Comparison of ENCODE assay signal across 1 cellular context in the genomic region with DNA sequence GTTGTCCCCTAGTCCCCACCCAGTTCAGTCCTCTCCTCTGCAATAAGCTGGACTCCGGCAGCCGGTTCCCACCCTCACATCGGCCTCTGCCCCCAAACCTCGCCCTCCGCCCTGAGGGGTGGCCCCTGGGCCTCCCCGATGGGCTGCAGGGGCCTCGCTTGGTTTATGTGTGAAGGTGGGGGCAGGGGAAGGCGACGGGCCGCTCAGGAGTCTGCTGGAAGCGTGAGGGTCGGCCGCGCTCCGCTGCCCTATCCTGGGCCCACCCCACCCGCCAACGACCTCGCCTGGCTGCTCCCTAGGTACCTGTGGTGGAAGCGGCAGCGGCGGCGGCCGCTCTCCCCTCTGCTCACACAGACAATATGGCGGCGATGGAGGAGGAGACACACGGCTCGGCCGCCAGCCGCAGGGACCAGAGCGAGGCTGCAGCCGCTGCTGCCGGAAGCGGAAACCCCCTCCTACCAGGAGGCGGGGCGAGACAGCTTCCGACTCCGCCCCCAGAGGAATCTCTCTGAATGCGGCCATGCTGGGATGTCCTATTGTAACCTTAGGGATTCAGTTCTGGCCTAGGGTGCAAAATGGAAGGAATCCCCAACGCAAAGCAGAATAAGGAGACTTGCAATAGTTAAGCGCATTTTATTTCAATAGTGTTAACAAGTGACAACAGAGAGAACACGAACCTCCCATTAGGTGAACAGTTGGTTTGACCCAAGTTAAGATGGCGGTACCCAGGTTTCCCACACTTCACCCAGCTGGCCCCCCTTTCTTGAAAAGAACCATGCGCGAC.
TF ChIP-seq lines count a peak whose summit lies in the region.

Gene CSNK2A1, minus strand, starts transcription at position 422 of the 784 bp plus-strand sequence. CDS start 35,239 bp downstream, outside the sequence.

TF ChIP-seq in GM12878, 131 proteins besides CTCF, POLR2A, EP300 and RAD21 (continued from another document):
- TF ChIP-seq BCLAF1 (IDR thresholded peaks at IDR 0.05) (peak; percentile 94), CHD2 (IDR thresholded peaks at IDR 0.05; ENCODE audit: borderline replicate concordance, low read depth, low read length) (peak; percentile 23; the same call in 1 of the 2 replicates), ZSCAN29 (IDR thresholded peaks at IDR 0.05) (no peak), HDAC2 (IDR thresholded peaks at IDR 0.05) (no peak), CREB1 (IDR thresholded peaks at IDR 0.05; ENCODE audit: low read depth) (no peak), KDM1A (IDR thresholded peaks at IDR 0.05; ENCODE audit: borderline replicate concordance) (no peak), BCL11A (IDR thresholded peaks at IDR 0.05; ENCODE audit: low read depth, low read length) (no peak), ZNF207 (IDR thresholded peaks at IDR 0.05; ENCODE audit: borderline replicate concordance) (peak; percentile 93), PML (IDR thresholded peaks at IDR 0.05; ENCODE audit: low read length) (peak; percentile 49; the same call in 1 of the 2 replicates)
- TF ChIP-seq, protein P1, sequence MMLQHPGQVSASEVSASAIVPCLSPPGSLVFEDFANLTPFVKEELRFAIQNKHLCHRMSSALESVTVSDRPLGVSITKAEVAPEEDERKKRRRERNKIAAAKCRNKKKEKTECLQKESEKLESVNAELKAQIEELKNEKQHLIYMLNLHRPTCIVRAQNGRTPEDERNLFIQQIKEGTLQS (IDR thresholded peaks at IDR 0.05; ENCODE audit: borderline replicate concordance, extremely low read depth, low read depth, low read length) = no peak
- TF ChIP-seq, protein P2, sequence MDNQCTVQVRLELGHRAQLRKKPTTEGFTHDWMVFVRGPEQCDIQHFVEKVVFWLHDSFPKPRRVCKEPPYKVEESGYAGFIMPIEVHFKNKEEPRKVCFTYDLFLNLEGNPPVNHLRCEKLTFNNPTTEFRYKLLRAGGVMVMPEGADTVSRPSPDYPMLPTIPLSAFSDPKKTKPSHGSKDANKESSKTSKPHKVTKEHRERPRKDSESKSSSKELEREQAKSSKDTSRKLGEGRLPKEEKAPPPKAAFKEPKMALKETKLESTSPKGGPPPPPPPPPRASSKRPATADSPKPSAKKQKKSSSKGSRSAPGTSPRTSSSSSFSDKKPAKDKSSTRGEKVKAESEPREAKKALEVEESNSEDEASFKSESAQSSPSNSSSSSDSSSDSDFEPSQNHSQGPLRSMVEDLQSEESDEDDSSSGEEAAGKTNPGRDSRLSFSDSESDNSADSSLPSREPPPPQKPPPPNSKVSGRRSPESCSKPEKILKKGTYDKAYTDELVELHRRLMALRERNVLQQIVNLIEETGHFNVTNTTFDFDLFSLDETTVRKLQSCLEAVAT (IDR thresholded peaks at IDR 0.05) = peak; percentile 91
- TF ChIP-seq, protein P3, sequence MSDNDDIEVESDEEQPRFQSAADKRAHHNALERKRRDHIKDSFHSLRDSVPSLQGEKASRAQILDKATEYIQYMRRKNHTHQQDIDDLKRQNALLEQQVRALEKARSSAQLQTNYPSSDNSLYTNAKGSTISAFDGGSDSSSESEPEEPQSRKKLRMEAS (IDR thresholded peaks at IDR 0.05; ENCODE audit: low read depth, low read length) = no peak
- TF ChIP-seq, protein P4, sequence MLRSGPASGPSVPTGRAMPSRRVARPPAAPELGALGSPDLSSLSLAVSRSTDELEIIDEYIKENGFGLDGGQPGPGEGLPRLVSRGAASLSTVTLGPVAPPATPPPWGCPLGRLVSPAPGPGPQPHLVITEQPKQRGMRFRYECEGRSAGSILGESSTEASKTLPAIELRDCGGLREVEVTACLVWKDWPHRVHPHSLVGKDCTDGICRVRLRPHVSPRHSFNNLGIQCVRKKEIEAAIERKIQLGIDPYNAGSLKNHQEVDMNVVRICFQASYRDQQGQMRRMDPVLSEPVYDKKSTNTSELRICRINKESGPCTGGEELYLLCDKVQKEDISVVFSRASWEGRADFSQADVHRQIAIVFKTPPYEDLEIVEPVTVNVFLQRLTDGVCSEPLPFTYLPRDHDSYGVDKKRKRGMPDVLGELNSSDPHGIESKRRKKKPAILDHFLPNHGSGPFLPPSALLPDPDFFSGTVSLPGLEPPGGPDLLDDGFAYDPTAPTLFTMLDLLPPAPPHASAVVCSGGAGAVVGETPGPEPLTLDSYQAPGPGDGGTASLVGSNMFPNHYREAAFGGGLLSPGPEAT (IDR thresholded peaks at IDR 0.05; ENCODE audit: low read depth) = peak; percentile 74; the same call in 1 of the 2 replicates
